8 cellular contexts compared by ENCODE assay signal in genomic region chr7:100126239-100126930, GRCh38. TPM values are rescaled to one million over a fixed set of nuclear protein-coding genes. Genes with fewer than 3 reads are reported as not detected.
DNase-seq lines count a peak whose midpoint lies in the region; ATAC-seq, FAIRE-seq and TF ChIP-seq lines count a peak whose summit lies in the region.

No MANE protein-coding gene starts in this region.

- peak overlapping the region; percentile 99 to 100 for H3K27ac ChIP-seq in kidney (ENCODE audit: low read depth in 2 of 2, low read length in 2 of 2)
- H3K27ac ChIP-seq in stomach smooth muscle (ENCODE audit: low read length) = peak overlapping the region; percentile 97

- H3K36me3 ChIP-seq in kidney (ENCODE audit: control insufficient read depth in 1 of 2, insufficient read depth in 2 of 2, low read length in 2 of 2) (no peaks in the 10 kb centered on the region), stomach smooth muscle (ENCODE audit: control insufficient read depth in 2 of 2, insufficient read depth in 2 of 2, low read length in 2 of 2) (peaks cover 2 to 7% of the 10 kb centered on the region in 2 donors)

- peaks cover 8 to 14% of the 10 kb centered on the region in 2 donors for H3K4me1 ChIP-seq in kidney (ENCODE audit: control insufficient read depth in 1 of 2, insufficient read depth in 1 of 2, low read depth in 1 of 2, low read length in 2 of 2)
- peaks cover 36% of the 10 kb centered on the region for H3K4me1 ChIP-seq in stomach smooth muscle (ENCODE audit: control insufficient read depth, insufficient read depth, low read length)

- POLR2A ChIA-PET in activated naive CD8-positive, alpha-beta T cell treated with anti-CD3 and anti-CD28 coated beads, Interleukin-2, amount 10 ng/mL, durations not matched to agents 7 days and 5 days (lab: Charles Lee) = interaction anchor here (0.6 to 5.4 kb wide), 10 partner anchors 11 to 546 kb away, joined by 3 to 89 read pairs (median 4); partner anchors contain the start of genes AP4M1, LAMTOR4, MCM7 and MEPCE

- peak overlapping the region; percentile 100 for H3K27ac Mint-ChIP-seq in activated naive CD8-positive, alpha-beta T cell treated with anti-CD3 and anti-CD28 coated beads, Interleukin-2, amount 10 ng/mL, durations not matched to agents 7 days and 5 days

- no peak for FAIRE-seq in kidney (lab: Jason Lieb, UNC)

- H3K9me3 ChIP-seq in kidney (ENCODE audit: control insufficient read depth in 1 of 2, low read length in 2 of 2) (no peaks in the 10 kb centered on the region), stomach smooth muscle (ENCODE audit: control insufficient read depth in 2 of 2, low read length in 2 of 2) (no peaks in the 10 kb centered on the region)

- intact Hi-C loops in kidney (cut with DNase I) = no loop called here

- H3K9ac ChIP-seq in kidney (ENCODE audit: low read length in 2 of 2) (peak overlapping the region; percentile 88 to 96), stomach smooth muscle (ENCODE audit: low read length in 2 of 2) (peak overlapping the region; percentile 95 to 97)

- H3K36me3 Mint-ChIP-seq in activated naive CD8-positive, alpha-beta T cell treated with anti-CD3 and anti-CD28 coated beads, Interleukin-2, amount 10 ng/mL, durations not matched to agents 7 days and 5 days = peaks cover 8% of the 10 kb centered on the region

- TF ChIP-seq CTCF in kidney (IDR thresholded peaks at IDR 0.05; ENCODE audit: borderline replicate concordance, extremely low read depth, insufficient read depth) (no peak), GM13976 (IDR thresholded peaks at IDR 0.05; ENCODE audit: borderline replicate concordance, control extremely low read depth, extremely low read depth, insufficient read depth, missing control alignments) (no peak)

- no peaks in the 10 kb centered on the region for H3K27me3 ChIP-seq in stomach smooth muscle (ENCODE audit: control insufficient read depth in 1 of 2, insufficient read depth in 2 of 2, low read length in 2 of 2)

- DNase-seq in activated naive CD8-positive, alpha-beta T cell treated with anti-CD3 and anti-CD28 coated beads, Interleukin-2, amount 10 ng/mL, durations not matched to agents 7 days and 5 days = no peak
- no peak for DNase-seq in kidney
- no peak for DNase-seq in DMS53 treated with DMSO at 0.1 percent for 48 hours (lab: John Stamatoyannopoulos, UW; ENCODE audit: unreplicated experiment)
- no peak for DNase-seq in NCI-H446 (lab: John Stamatoyannopoulos, UW)
- DNase-seq in GM13976 (ENCODE audit: low spot score) = no peak

- in situ Hi-C loops in GM13976 (cut with MboI; ENCODE audit: low sequenced_read_pairs, unreplicated experiment) = no loop called here

- H3K4me3 ChIP-seq in kidney (ENCODE audit: low read length in 2 of 2) (peak overlapping the region; percentile 84 to 96), stomach smooth muscle (ENCODE audit: low read length in 2 of 2) (peak overlapping the region; percentile 94 to 96)

- peaks cover 23% of the 10 kb centered on the region for H3K4me1 Mint-ChIP-seq in activated naive CD8-positive, alpha-beta T cell treated with anti-CD3 and anti-CD28 coated beads, Interleukin-2, amount 10 ng/mL, durations not matched to agents 7 days and 5 days

- peak overlapping the region; percentile 100 for H3K4me3 Mint-ChIP-seq in activated naive CD8-positive, alpha-beta T cell treated with anti-CD3 and anti-CD28 coated beads, Interleukin-2, amount 10 ng/mL, durations not matched to agents 7 days and 5 days

- no peaks in the 10 kb centered on the region for H3K27me3 Mint-ChIP-seq in activated naive CD8-positive, alpha-beta T cell treated with anti-CD3 and anti-CD28 coated beads, Interleukin-2, amount 10 ng/mL, durations not matched to agents 7 days and 5 days

- H3K9me3 Mint-ChIP-seq in activated naive CD8-positive, alpha-beta T cell treated with anti-CD3 and anti-CD28 coated beads, Interleukin-2, amount 10 ng/mL, durations not matched to agents 7 days and 5 days = no peaks in the 10 kb centered on the region

- ATAC-seq in GM18517 (IDR thresholded peaks at IDR 0.05; ENCODE audit: unreplicated experiment) (peak; percentile 24), HG02981 (IDR thresholded peaks at IDR 0.05; ENCODE audit: unreplicated experiment) (peak; percentile 19)
- ATAC-seq in activated naive CD8-positive, alpha-beta T cell treated with anti-CD3 and anti-CD28 coated beads, Interleukin-2, amount 10 ng/mL, durations not matched to agents 7 days and 5 days (ENCODE audit: low read depth) = peak; percentile 35

RNA-seq across cellular contexts. Expression of gene MBLAC1, which starts 0.4 kb away (rescaled TPM):
- total RNA-seq in activated naive CD8-positive, alpha-beta T cell treated with anti-CD3 and anti-CD28 coated beads, Interleukin-2, amount 10 ng/mL, durations not matched to agents 7 days and 5 days = 1 to 10 TPM; 4.8 to 6.5 TPM
- total RNA-seq in kidney = 2.4 TPM
- 3.7 TPM for polyA plus RNA-seq in kidney (ENCODE audit: insufficient read depth, low read depth, low replicate concordance)

RNA-seq across cellular contexts. Expression of gene CNPY4, which starts 7.0 kb away (rescaled TPM):
- total RNA-seq in activated naive CD8-positive, alpha-beta T cell treated with anti-CD3 and anti-CD28 coated beads, Interleukin-2, amount 10 ng/mL, durations not matched to agents 7 days and 5 days = 10 to 100 TPM; 52.4 to 58.3 TPM
- 11.6 TPM for total RNA-seq in kidney
- polyA plus RNA-seq in kidney (ENCODE audit: insufficient read depth, low read depth, low replicate concordance) = 22.0 TPM

RNA-seq across cellular contexts. Expression of gene TAF6, which starts 7.2 kb away (rescaled TPM):
- total RNA-seq in activated naive CD8-positive, alpha-beta T cell treated with anti-CD3 and anti-CD28 coated beads, Interleukin-2, amount 10 ng/mL, durations not matched to agents 7 days and 5 days = 10 to 100 TPM; 63.7 to 65.9 TPM
- 62.7 TPM for total RNA-seq in kidney
- polyA plus RNA-seq in kidney (ENCODE audit: insufficient read depth, low read depth, low replicate concordance) = 41.3 TPM

RNA-seq across cellular contexts. Expression of gene LAMTOR4, which starts 22.3 kb away (rescaled TPM):
- 100 to 1,000 TPM; 170 to 175 TPM for total RNA-seq in activated naive CD8-positive, alpha-beta T cell treated with anti-CD3 and anti-CD28 coated beads, Interleukin-2, amount 10 ng/mL, durations not matched to agents 7 days and 5 days
- 122 TPM for total RNA-seq in kidney
- polyA plus RNA-seq in kidney (ENCODE audit: insufficient read depth, low read depth, low replicate concordance) = 470 TPM

RNA-seq across cellular contexts. Expression of gene AP4M1, which starts 24.9 kb away (rescaled TPM):
- total RNA-seq in activated naive CD8-positive, alpha-beta T cell treated with anti-CD3 and anti-CD28 coated beads, Interleukin-2, amount 10 ng/mL, durations not matched to agents 7 days and 5 days = 10 to 100 TPM; 15.0 to 16.5 TPM
- total RNA-seq in kidney = 22.8 TPM
- polyA plus RNA-seq in kidney (ENCODE audit: insufficient read depth, low read depth, low replicate concordance) = 16.4 TPM
